ENCODE assay signal across 12 cellular contexts in genomic region chr17:43402078-43402477, GRCh38. TPM values are rescaled to one million over a fixed set of nuclear protein-coding genes. Genes with fewer than 3 reads are reported as not detected.
DNase-seq lines count a peak whose midpoint lies in the region; ATAC-seq, FAIRE-seq and TF ChIP-seq lines count a peak whose summit lies in the region.
"Had no signal": no experiment of that assay in that cellular context is flagged by ENCODE, and none has a peak within 500 bp of the region (broad histone marks: within the 10 kb centered on the region; RNA-seq: fewer than 3 reads in every experiment).

No MANE protein-coding gene starts in this region.

- DNase-seq in A549 (ENCODE audit: low read depth in 1 of 2, low spot score in 1 of 2) = no peak
- DNase-seq in RWPE2 (ENCODE audit: low spot score) = no peak
- DNase-seq in activated T-cell treated with anti-CD3 and anti-CD28 coated beads, Interleukin-2, amount 50 U/mL, for 1 hour = no peak
- no peak for DNase-seq in dermis blood vessel endothelial cell
- DNase-seq in amniotic stem cell (lab: John Stamatoyannopoulos, UW) = no peak
- no peak for DNase-seq in A673 (ENCODE audit: low spot score)
- DNase-seq: activated CD4-positive, alpha-beta memory T cell treated with anti-CD3 and anti-CD28 coated beads for 36 hours; activated naive CD4-positive, alpha-beta T cell treated with Interleukin-2 at 50 U/mL for 16 hours; Peyer's patch had no signal

- TF ChIP-seq CTCF in A549 (IDR thresholded peaks at IDR 0.05) (no peak), RWPE2 (IDR thresholded peaks at IDR 0.05; ENCODE audit: poor library complexity, severe bottlenecking) (no peak), gastroesophageal sphincter (IDR thresholded peaks at IDR 0.05) (no peak), A673 (conservative IDR thresholded peaks at IDR 0.05; ENCODE audit: low read depth, low read length) (no peak)

- H3K36me3 ChIP-seq in RWPE2 (ENCODE audit: low read depth) = peaks cover 33% of the 10 kb centered on the region
- peaks cover 0 to 4% of the 10 kb centered on the region in 2 donors for H3K36me3 ChIP-seq in gastroesophageal sphincter
- peaks cover 3% of the 10 kb centered on the region for H3K36me3 ChIP-seq in rectal smooth muscle tissue (ENCODE audit: control insufficient read depth, insufficient read depth, low read length)
- no peaks in the 10 kb centered on the region for H3K36me3 ChIP-seq in A673 (ENCODE audit: insufficient read depth, low read length, poor library complexity, severe bottlenecking)
- H3K36me3 ChIP-seq: Peyer's patch had no signal

- no TSS peak for BruUV-seq in A673 (replicated peaks; lab: Mats Ljungman, UMichigan)

- no peak for TF ChIP-seq RAD21 in A549 (conservative IDR thresholded peaks at IDR 0.05 in 1 of 2, IDR thresholded peaks at IDR 0.05 in 1 of 2)

- CTCF ChIA-PET in A549 (lab: Yijun Ruan, JAX) (interaction anchor here (1.1 to 50.6 kb wide), 4 partner anchors 5 to 74 kb away, joined by 3 to 2036 read pairs (median 386); partner anchors contain the start of genes ARL4D and DHX8), A673 (lab: Charles Lee) (no interaction called here)

- ATAC-seq in A549 (no peak), RWPE2 (ENCODE audit: low read depth) (no peak), gastroesophageal sphincter (no peak)

- no peak for TF ChIP-seq EP300 in A549 (IDR thresholded peaks at IDR 0.05)
- TF ChIP-seq EP300 in gastroesophageal sphincter (IDR thresholded peaks at IDR 0.05) = no peak

- H3K27ac ChIP-seq in A549 (peak overlapping the region; percentile 52 to 95; a peak in 4 of 6 replicates), RWPE2 (ENCODE audit: poor library complexity, severe bottlenecking) (peak overlapping the region; percentile 73), gastroesophageal sphincter (peak overlapping the region; percentile 64 to 98 (median 94)), rectal smooth muscle tissue (ENCODE audit: low read depth, low read length) (peak overlapping the region; percentile 95), A673 (ENCODE audit: low read depth, low read length, poor library complexity, severe bottlenecking) (no peak overlapping the region)

- 94% methylated on average over 6 of the region's 6 CpGs for WGBS in A549 (ENCODE audit: missing lambda C conversion rate)
- 79% methylated on average over 2 of the region's 6 CpGs; no CpG with 5 or more reads in 1 of the 2 donors for WGBS in gastroesophageal sphincter (ENCODE audit: low coverage in 1 of 2), 2 donors

- no peak for TF ChIP-seq POLR2A in A549 (IDR thresholded peaks at IDR 0.05; ENCODE audit: low read length)
- TF ChIP-seq POLR2A in gastroesophageal sphincter (IDR thresholded peaks at IDR 0.05) = no peak

- intact Hi-C loops in A673 (cut with micrococcal nuclease; ENCODE audit: unreplicated experiment) = no loop called here

- POLR2A ChIA-PET in A549 (lab: Yijun Ruan, JAX) (interaction anchor here (1.2 to 2.1 kb wide), 5 partner anchors 14 to 41 kb away, joined by 4 to 15 read pairs (median 12); no protein-coding TSS in a partner anchor), A673 (lab: Charles Lee; ENCODE audit: low non-redundant PET) (no interaction called here)

- peaks cover 41% of the 10 kb centered on the region for H3K4me1 ChIP-seq in A549
- H3K4me1 ChIP-seq in RWPE2 (ENCODE audit: insufficient read depth, poor library complexity, severe bottlenecking) = peaks cover 9% of the 10 kb centered on the region
- H3K4me1 ChIP-seq in gastroesophageal sphincter = peaks cover 0 to 66% (median 28%) of the 10 kb centered on the region in 3 donors
- H3K4me1 ChIP-seq in rectal smooth muscle tissue (ENCODE audit: control insufficient read depth, insufficient read depth, low read length) = peaks cover 19% of the 10 kb centered on the region
- H3K4me1 ChIP-seq in A673 (ENCODE audit: insufficient read depth, low read length, poor library complexity, severe bottlenecking) = no peaks in the 10 kb centered on the region

- H3K9ac ChIP-seq in rectal smooth muscle tissue (ENCODE audit: low read length) = no peak overlapping the region

- H3K4me3 ChIP-seq in A549 (no peak overlapping the region), RWPE2 (ENCODE audit: severe bottlenecking) (no peak overlapping the region), gastroesophageal sphincter (peak overlapping the region in 1 of 2 donors; percentile 80), rectal smooth muscle tissue (ENCODE audit: low read length) (peak overlapping the region; percentile 90), A673 (ENCODE audit: low read depth, low read length, poor library complexity, severe bottlenecking) (no peak overlapping the region)

- FAIRE-seq in A549 (lab: Jason Lieb, UNC) = no peak
- FAIRE-seq: GM12891 had no signal

- peak overlapping the region; percentile 85 for H3K4me2 ChIP-seq in A549

- no peaks in the 10 kb centered on the region for H3K27me3 ChIP-seq in RWPE2 (ENCODE audit: insufficient read depth, poor library complexity, severe bottlenecking)
- no peaks in the 10 kb centered on the region for H3K27me3 ChIP-seq in gastroesophageal sphincter
- H3K27me3 ChIP-seq in rectal smooth muscle tissue (ENCODE audit: control insufficient read depth, insufficient read depth, low read length) = no peaks in the 10 kb centered on the region
- H3K27me3 ChIP-seq in A673 (replicated peaks; ENCODE audit: insufficient read depth, low read depth, low read length, poor library complexity) = no peaks in the 10 kb centered on the region
- H3K27me3 ChIP-seq: Peyer's patch had no signal

- no peaks in the 10 kb centered on the region for H3K9me3 ChIP-seq in A549
- H3K9me3 ChIP-seq in RWPE2 (ENCODE audit: severe bottlenecking) = no peaks in the 10 kb centered on the region
- H3K9me3 ChIP-seq in gastroesophageal sphincter = no peaks in the 10 kb centered on the region
- H3K9me3 ChIP-seq in A673 (ENCODE audit: low read depth, low read length, poor library complexity, severe bottlenecking) = no peaks in the 10 kb centered on the region
- H3K9me3 ChIP-seq: Peyer's patch had no signal

TF ChIP-seq in A549, 52 proteins besides CTCF, POLR2A, EP300 and RAD21:
- TF ChIP-seq BHLHE40 (IDR thresholded peaks at IDR 0.05; ENCODE audit: low read depth, low read length) (no peak), EHMT2 (IDR thresholded peaks at IDR 0.05; ENCODE audit: low read depth) (no peak), FOSB (CRISPR knock-in tag; IDR thresholded peaks at IDR 0.05) (no peak), ZFP36 (IDR thresholded peaks at IDR 0.05; ENCODE audit: borderline replicate concordance, partially characterized antibody) (no peak), ZC3H11A (IDR thresholded peaks at IDR 0.05) (no peak), MAZ (IDR thresholded peaks at IDR 0.05; ENCODE audit: borderline replicate concordance, low read depth, low read length) (no peak), RARB (CRISPR knock-in tag; IDR thresholded peaks at IDR 0.05) (no peak)

RNA-seq across cellular contexts. Expression of gene ARL4D, which starts 3.3 kb away (rescaled TPM):
- polyA plus RNA-seq in A549 (2011; rRNA removed) (21.0 and 21.1 TPM in 2 replicates), A549 (2017; fragmentation: RNase III; extraction: RNeasy Plus Mini Kit Qiagen cat#74134 plus additional on column Dnase treatment) (9.9 to 11.9 TPM (median 11.7 TPM) in 3 replicates)
- 27.5 and 29.3 TPM in 2 replicates for polyA plus RNA-seq in A549 (2012; cell fraction: cytosol; rRNA removed)
- polyA plus RNA-seq in A549 (2012; cell fraction: nucleus; rRNA removed) = 21.1 and 26.6 TPM in 2 replicates
- 18.6 and 19.9 TPM in 2 replicates for polyA minus RNA-seq in A549 (2011; rRNA and poly(A)+ RNA removed)
- total RNA-seq in gastroesophageal sphincter (10 to 100 TPM; 18.2 to 35.8 (median 20.2) TPM), dermis blood vessel endothelial cell (0.93 and 1.4 TPM in 2 replicates), A673 (2021) (4.3 and 5.5 TPM in 2 replicates)
